ENCODE assay signal across 7 cellular contexts in the genomic region with DNA sequence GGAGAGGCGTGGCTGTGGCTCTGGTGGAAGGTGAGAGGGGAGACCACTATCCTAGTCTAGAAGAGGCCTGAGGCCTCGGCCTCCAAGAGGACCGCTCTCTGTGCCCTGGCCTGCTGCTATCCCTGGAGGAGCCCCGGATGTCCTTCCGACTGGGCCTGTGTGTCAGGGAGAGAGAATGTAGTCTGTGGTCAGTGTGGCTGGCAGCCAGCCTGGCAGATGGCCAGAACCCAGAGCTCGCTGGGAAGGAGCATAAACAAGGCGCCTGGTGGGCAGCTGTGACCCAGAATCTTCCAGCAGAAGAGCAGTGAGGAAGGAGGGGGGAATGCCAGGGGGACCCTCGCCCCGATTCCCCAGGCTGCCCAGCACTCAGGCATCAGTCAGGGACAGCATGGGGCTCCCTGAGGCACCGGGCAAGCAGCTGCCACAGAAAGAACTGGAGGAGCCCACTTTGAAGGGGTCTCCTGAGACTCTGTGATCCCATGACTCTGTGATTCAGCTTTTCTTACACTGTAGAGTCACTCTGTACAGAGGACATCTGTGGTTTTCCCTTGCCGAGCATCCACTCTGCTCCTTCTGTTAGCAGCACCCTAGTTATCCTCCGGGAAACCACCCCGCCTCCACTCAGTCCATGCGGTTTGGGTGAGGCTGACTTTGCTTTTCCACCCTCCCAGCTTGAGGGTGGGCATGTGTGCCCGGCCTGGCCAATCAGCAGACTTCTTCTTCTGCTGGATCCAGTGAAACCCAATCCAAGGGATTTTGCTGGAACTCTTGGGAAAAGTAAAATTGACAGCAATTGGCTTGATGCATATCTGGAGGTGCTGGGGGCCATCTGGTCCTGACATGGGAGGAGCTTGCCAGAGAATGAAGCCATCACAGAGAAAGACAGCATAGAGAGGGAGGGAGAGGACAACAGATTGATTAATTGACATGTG. TPM values are rescaled to one million over a fixed set of nuclear protein-coding genes. Genes with fewer than 3 reads are reported as not detected.
A peak's percentile ranks its signal among the peaks of the same experiment; 100 is the strongest.
DNase-seq lines count a peak whose midpoint lies in the region; ATAC-seq, FAIRE-seq and TF ChIP-seq lines count a peak whose summit lies in the region.

No MANE protein-coding gene starts in this region.

- H3K27me3 Mint-ChIP-seq in GM23338 (ENCODE audit: insufficient read depth, low read depth, poor library complexity) (peaks cover 12% of the 10 kb centered on the region), immature natural killer cell (ENCODE audit: low read depth in 3 of 3) (peaks cover 5 to 9% (median 5%) of the 10 kb centered on the region in 3 donors)

- no peak overlapping the region for H2AFZ ChIP-seq in GM23338

- peak overlapping the region; percentile 91 for H3K27ac ChIP-seq in GM23338 (ENCODE audit: low read depth)

- peaks cover 21% of the 10 kb centered on the region for H3F3A ChIP-seq in GM23338 (replicated peaks; ENCODE audit: low read depth)

- peaks cover 66% of the 10 kb centered on the region for H3K4me1 Mint-ChIP-seq in GM23338
- H3K4me1 Mint-ChIP-seq in immature natural killer cell: peaks cover 15 to 22% of the 10 kb centered on the region in 2 donors

- TF ChIP-seq CTCF in GM23338 (conservative IDR thresholded peaks at IDR 0.05; ENCODE audit: low read depth in 2 of 2) (no peak), bronchial epithelial cell (IDR thresholded peaks at IDR 0.05; ENCODE audit: insufficient read depth, low read length, severe bottlenecking) (no peak)

- H4K20me1 ChIP-seq in GM23338 (replicated peaks; ENCODE audit: insufficient read depth): no peaks in the 10 kb centered on the region

- no peaks in the 10 kb centered on the region for H3K9me3 ChIP-seq in skeletal muscle satellite cell (replicated peaks; ENCODE audit: low read length)

- 0 out of 2 replicates have a peak overlapping the region, but pooled peaks have one; percentile 7 for H3K4me2 ChIP-seq in GM23338
- H3K4me2 ChIP-seq in skeletal muscle satellite cell (ENCODE audit: low read length): peak overlapping the region; percentile 82

- H3K4me1 ChIP-seq in GM23338 (ENCODE audit: insufficient read depth) (peaks cover 24% of the 10 kb centered on the region), skeletal muscle satellite cell (ENCODE audit: control insufficient read depth, insufficient read depth, low read length) (peaks cover 53% of the 10 kb centered on the region)

- peak overlapping the region; percentile 35; the same call in 2 of the 3 replicates for H3K4me3 Mint-ChIP-seq in GM23338
- H3K4me3 Mint-ChIP-seq in immature natural killer cell: peak overlapping the region in 2 of 5 donors; percentile 12 to 58

- DNase-seq in GM23338 (ENCODE audit: low spot score): peak; percentile 94
- peak; percentile 38 for DNase-seq in NCI-H510A treated with DMSO at 0.1 percent for 48 hours (lab: John Stamatoyannopoulos, UW)
- DNase-seq in bronchial epithelial cell (ENCODE audit: low read depth): peak; percentile 97
- peak in 2 of 3 donors; percentile 10 to 14 for DNase-seq in immature natural killer cell
- DNase-seq in stimulated activated CD4-positive, alpha-beta T cell treated with anti-CD3 and anti-CD28 coated beads, Interleukin-4, amount 100 ng/mL, for 4 hours: no peak

- H3K4me3 ChIP-seq in GM23338: no peak overlapping the region
- H3K4me3 ChIP-seq in bronchial epithelial cell (ENCODE audit: low read depth, low read length): no peak overlapping the region
- peak overlapping the region; percentile 57 for H3K4me3 ChIP-seq in skeletal muscle satellite cell (ENCODE audit: low read length)

- H3K36me3 ChIP-seq in GM23338 (ENCODE audit: insufficient read depth) (no peaks in the 10 kb centered on the region), bronchial epithelial cell (ENCODE audit: control insufficient read depth, insufficient read depth, low read length) (no peaks in the 10 kb centered on the region), skeletal muscle satellite cell (ENCODE audit: insufficient read depth, low read length) (no peaks in the 10 kb centered on the region)

- peak; percentile 83 for ATAC-seq in GM23338
- no peak for ATAC-seq in HG02981 (IDR thresholded peaks at IDR 0.05; ENCODE audit: unreplicated experiment)

- H3K9me2 ChIP-seq in GM23338 (ENCODE audit: insufficient read depth): no peaks in the 10 kb centered on the region

- peak overlapping the region; percentile 82 for H3K9ac ChIP-seq in skeletal muscle satellite cell (ENCODE audit: low read depth, low read length)

- FAIRE-seq in bronchial epithelial cell (lab: Jason Lieb, UNC): no peak

- H3K79me2 ChIP-seq in GM23338 (replicated peaks; ENCODE audit: insufficient read depth): no peaks in the 10 kb centered on the region

- H3K36me3 Mint-ChIP-seq in GM23338 (ENCODE audit: low read depth): peaks cover 5% of the 10 kb centered on the region; the same call in 1 of the 3 replicates
- H3K36me3 Mint-ChIP-seq in immature natural killer cell: no peaks in the 10 kb centered on the region

- H3K27ac Mint-ChIP-seq in GM23338 (peak overlapping the region; percentile 99), immature natural killer cell (peak overlapping the region in 1 of 6 donors; percentile 29)

- no peaks in the 10 kb centered on the region for H3K27me3 ChIP-seq in GM23338 (ENCODE audit: insufficient read depth)
- H3K27me3 ChIP-seq in bronchial epithelial cell (ENCODE audit: control insufficient read depth, insufficient read depth, low read length): no peaks in the 10 kb centered on the region
- no peaks in the 10 kb centered on the region for H3K27me3 ChIP-seq in skeletal muscle satellite cell (ENCODE audit: control insufficient read depth, insufficient read depth, low read length)

- H3K9me3 Mint-ChIP-seq in GM23338 (no peaks in the 10 kb centered on the region), immature natural killer cell (no peaks in the 10 kb centered on the region)

TF ChIP-seq in GM23338, 12 proteins besides CTCF, POLR2A, EP300 and RAD21:
- TF ChIP-seq CREB1 (CRISPR knock-in tag; IDR thresholded peaks at IDR 0.05; ENCODE audit: low read depth) (peak; percentile 23; the same call in 1 of the 2 replicates), STAT1 (IDR thresholded peaks at IDR 0.05; ENCODE audit: unreplicated experiment) (no peak), ZNF114 (CRISPR knock-in tag; IDR thresholded peaks at IDR 0.05) (no peak), POLR2AphosphoS5 (IDR thresholded peaks at IDR 0.05; ENCODE audit: low read depth) (peak; percentile 62)
- TF ChIP-seq, protein P1, sequence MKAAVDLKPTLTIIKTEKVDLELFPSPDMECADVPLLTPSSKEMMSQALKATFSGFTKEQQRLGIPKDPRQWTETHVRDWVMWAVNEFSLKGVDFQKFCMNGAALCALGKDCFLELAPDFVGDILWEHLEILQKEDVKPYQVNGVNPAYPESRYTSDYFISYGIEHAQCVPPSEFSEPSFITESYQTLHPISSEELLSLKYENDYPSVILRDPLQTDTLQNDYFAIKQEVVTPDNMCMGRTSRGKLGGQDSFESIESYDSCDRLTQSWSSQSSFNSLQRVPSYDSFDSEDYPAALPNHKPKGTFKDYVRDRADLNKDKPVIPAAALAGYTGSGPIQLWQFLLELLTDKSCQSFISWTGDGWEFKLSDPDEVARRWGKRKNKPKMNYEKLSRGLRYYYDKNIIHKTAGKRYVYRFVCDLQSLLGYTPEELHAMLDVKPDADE (IDR thresholded peaks at IDR 0.05): no peak

RNA-seq across cellular contexts. Expression of a gene that starts 46.2 kb away (rescaled TPM):
- 60.5 and 81.6 TPM in 2 replicates for total RNA-seq in GM23338 (2014; rRNA removed; shearing (Covaris generic))
- polyA plus RNA-seq in GM23338 (2016; fragmentation: Nextera tagmentation; extraction: Ambion mirVana) (48.7 and 51.5 TPM in 2 replicates), immature natural killer cell (10 to 100 TPM; 12.1 to 46.7 (median 20.6) TPM)
- 10.8 and 13.1 TPM in 2 replicates for total RNA-seq in bronchial epithelial cell
- total RNA-seq in skeletal muscle satellite cell (2012; rRNA removed): 15.9 and 24.1 TPM in 2 replicates

Comparison
In these comparisons a context has a peak if more than half of its experiments do, and no peak if none do; other contexts are left out.
1. DNase-seq: peak in GM23338 (single experiment), NCI-H510A treated with DMSO at 0.1 percent for 48 hours (single experiment), bronchial epithelial cell (single experiment) and immature natural killer cell (2 of 3); none in stimulated activated CD4-positive, alpha-beta T cell treated with anti-CD3 and anti-CD28 coated beads, Interleukin-4, amount 100 ng/mL, for 4 hours (0 of 2).